Comparison of ENCODE assay signal across 8 cellular contexts in genomic region chr2:117470311-117471095, GRCh38.
DNase-seq lines count a peak whose midpoint lies in the region; ATAC-seq lines count a peak whose summit lies in the region.

No MANE protein-coding gene starts in this region.

- H4K5ac ChIP-seq in mesendoderm (ENCODE audit: low read length): no peak overlapping the region

- no peak overlapping the region for H3K4me3 ChIP-seq in mesendoderm (ENCODE audit: low read length)

- H3K4me2 ChIP-seq in mesendoderm (ENCODE audit: low read length): no peak overlapping the region

- H2BK15ac ChIP-seq in mesendoderm (replicated peaks; ENCODE audit: low read depth): no peak overlapping the region

- H3K9me3 Mint-ChIP-seq in activated naive CD8-positive, alpha-beta T cell treated with anti-CD3 and anti-CD28 coated beads, Interleukin-2, amount 10 ng/mL, durations not matched to agents 7 days and 5 days: no peaks in the 10 kb centered on the region

- no peak overlapping the region for H3K4me3 Mint-ChIP-seq in activated naive CD8-positive, alpha-beta T cell treated with anti-CD3 and anti-CD28 coated beads, Interleukin-2, amount 10 ng/mL, durations not matched to agents 7 days and 5 days

- H3K56ac ChIP-seq in mesendoderm (ENCODE audit: low read length): no peak overlapping the region

- H3K27ac ChIP-seq in mesendoderm (ENCODE audit: low read depth, low read length): no peak overlapping the region

- H3K4me1 Mint-ChIP-seq in activated naive CD8-positive, alpha-beta T cell treated with anti-CD3 and anti-CD28 coated beads, Interleukin-2, amount 10 ng/mL, durations not matched to agents 7 days and 5 days: no peaks in the 10 kb centered on the region

- no CpG with 5 or more reads among the region's 7 CpGs for WGBS in mesendoderm (ENCODE audit: extremely low coverage, insufficient coverage, low lambda C conversion rate)

- no peak overlapping the region for H2BK5ac ChIP-seq in mesendoderm (ENCODE audit: low read length)

- no peak overlapping the region for H3K18ac ChIP-seq in mesendoderm (ENCODE audit: low read length)

- no peak overlapping the region for H3K23ac ChIP-seq in mesendoderm (ENCODE audit: low read length)

- H3K36me3 Mint-ChIP-seq in activated naive CD8-positive, alpha-beta T cell treated with anti-CD3 and anti-CD28 coated beads, Interleukin-2, amount 10 ng/mL, durations not matched to agents 7 days and 5 days: no peaks in the 10 kb centered on the region

- H3K27me3 ChIP-seq in mesendoderm (ENCODE audit: insufficient read depth, low read length, poor library complexity): no peaks in the 10 kb centered on the region

- no peaks in the 10 kb centered on the region for H3K27me3 Mint-ChIP-seq in activated naive CD8-positive, alpha-beta T cell treated with anti-CD3 and anti-CD28 coated beads, Interleukin-2, amount 10 ng/mL, durations not matched to agents 7 days and 5 days

- ATAC-seq in GM21529 (IDR thresholded peaks at IDR 0.05; ENCODE audit: unreplicated experiment): peak; percentile 44
- no peak for ATAC-seq in activated naive CD8-positive, alpha-beta T cell treated with anti-CD3 and anti-CD28 coated beads, Interleukin-2, amount 10 ng/mL, durations not matched to agents 7 days and 5 days (ENCODE audit: low read depth)
- no peak for ATAC-seq in HG03045 (IDR thresholded peaks at IDR 0.05; ENCODE audit: unreplicated experiment)

- peak overlapping the region; percentile 8 for H2AK5ac ChIP-seq in mesendoderm (ENCODE audit: low read length)

- no peaks in the 10 kb centered on the region for H3K79me2 ChIP-seq in mesendoderm (ENCODE audit: control insufficient read depth, insufficient read depth, low read length)

- POLR2A ChIA-PET in activated naive CD8-positive, alpha-beta T cell treated with anti-CD3 and anti-CD28 coated beads, Interleukin-2, amount 10 ng/mL, durations not matched to agents 7 days and 5 days (lab: Charles Lee): no interaction called here

- H3K9ac ChIP-seq in mesendoderm (ENCODE audit: low read length): no peak overlapping the region

- H3K4ac ChIP-seq in mesendoderm (ENCODE audit: low read depth, low read length): no peak overlapping the region

- peaks cover 2% of the 10 kb centered on the region for H3K4me1 ChIP-seq in mesendoderm (ENCODE audit: control insufficient read depth, low read depth, low read length)

- H2BK120ac ChIP-seq in mesendoderm (ENCODE audit: low read depth, low read length): no peak overlapping the region

- H4K8ac ChIP-seq in mesendoderm (ENCODE audit: low read depth, low read length): no peak overlapping the region

- no peak overlapping the region for H3K27ac Mint-ChIP-seq in activated naive CD8-positive, alpha-beta T cell treated with anti-CD3 and anti-CD28 coated beads, Interleukin-2, amount 10 ng/mL, durations not matched to agents 7 days and 5 days

- DNase-seq in GF-D8 (lab: John Stamatoyannopoulos, UW) (peak; percentile 2), NCI-H1417 (lab: John Stamatoyannopoulos, UW) (peak; percentile 1 to 81 (median 55)), mesendoderm (peak; percentile 86), cerebellum (ENCODE audit: low spot score) (no peak)
- DNase-seq in activated naive CD8-positive, alpha-beta T cell treated with anti-CD3 and anti-CD28 coated beads, Interleukin-2, amount 10 ng/mL, durations not matched to agents 7 days and 5 days: peak; percentile 27
- DNase-seq in activated CD4-positive, CD25-positive, alpha-beta regulatory T cell (lab: John Stamatoyannopoulos, UW): no peak

- H3K36me3 ChIP-seq in mesendoderm (ENCODE audit: control insufficient read depth, insufficient read depth, low read length): no peaks in the 10 kb centered on the region

- no peaks in the 10 kb centered on the region for H3K79me1 ChIP-seq in mesendoderm (ENCODE audit: low read length)

Comparison
In these comparisons a context has a peak if more than half of its experiments do, and no peak if none do; other contexts are left out.
1. DNase-seq: peak in GF-D8 (single experiment), NCI-H1417 (3 of 3), activated naive CD8-positive, alpha-beta T cell treated with anti-CD3 and anti-CD28 coated beads, Interleukin-2, amount 10 ng/mL, durations not matched to agents 7 days and 5 days (single experiment) and mesendoderm (single experiment); none in activated CD4-positive, CD25-positive, alpha-beta regulatory T cell (0 of 4) and cerebellum (single experiment).